ENCODE assay signal across 32 cellular contexts in the genomic region with DNA sequence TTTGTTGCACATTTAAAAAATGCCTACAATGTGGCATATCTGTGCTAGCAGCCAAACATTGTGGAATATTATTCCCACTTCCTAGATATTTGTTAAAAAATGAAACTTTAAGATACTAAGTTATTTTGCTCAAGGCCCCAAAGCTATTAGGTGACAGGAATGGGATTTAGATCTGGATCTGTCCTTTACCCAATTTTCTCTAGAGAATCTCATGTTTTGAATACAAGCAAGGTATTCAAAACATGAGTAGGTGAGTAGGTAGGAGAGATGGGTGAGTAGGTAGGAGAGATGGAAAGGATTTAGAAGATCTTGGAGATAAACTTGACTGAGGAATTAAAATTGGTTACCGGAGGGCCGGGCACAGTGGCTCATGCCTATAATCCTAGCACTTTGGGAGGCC.
DNase-seq lines count a peak whose midpoint lies in the region; ATAC-seq and TF ChIP-seq lines count a peak whose summit lies in the region.
"Had no signal": no experiment of that assay in that cellular context is flagged by ENCODE, and none has a peak within 500 bp of the region (broad histone marks: within the 10 kb centered on the region; RNA-seq: fewer than 3 reads in every experiment).

No MANE protein-coding gene starts in this region.

- H3K79me2 ChIP-seq in GM23338 (replicated peaks; ENCODE audit: insufficient read depth) (no peaks in the 10 kb centered on the region), trophoblast cell (ENCODE audit: control insufficient read depth, insufficient read depth, low read length, poor library complexity) (no peaks in the 10 kb centered on the region)

- H3K27me3 Mint-ChIP-seq in GM23338 (ENCODE audit: insufficient read depth, low read depth, poor library complexity): peaks cover 5% of the 10 kb centered on the region
- H3K27me3 Mint-ChIP-seq: B cell; CD4-positive, alpha-beta memory T cell; CD4-positive, alpha-beta T cell; CD4-positive, CD25-positive, alpha-beta regulatory T cell had no signal

- H4K12ac ChIP-seq in trophoblast cell (ENCODE audit: low read depth, low read length): no peak overlapping the region

- no peaks in the 10 kb centered on the region for H3K9me3 ChIP-seq in trophoblast cell (ENCODE audit: insufficient read depth, low read depth, low read length)
- H3K9me3 ChIP-seq: A549; BE2C; BLaER1; BLaER1 treated with 17β-estradiol and CSF1 and Interleukin-3, amounts not matched to agents 10 nM and 100 nM; Caco-2 had no signal

- H3K4me3 ChIP-seq in GM23338 (no peak overlapping the region), trophoblast cell (ENCODE audit: low read depth, low read length) (no peak overlapping the region)
- H3K4me3 ChIP-seq: A549; BLaER1; BLaER1 treated with 17β-estradiol and CSF1 and Interleukin-3, amounts not matched to agents 10 nM and 100 nM had no signal

- no peak overlapping the region for H3K18ac ChIP-seq in trophoblast cell (ENCODE audit: low read length)

- H3K4ac ChIP-seq in trophoblast cell (ENCODE audit: low read depth, low read length): no peak overlapping the region

- no peak overlapping the region for H2BK120ac ChIP-seq in trophoblast cell (ENCODE audit: insufficient read depth, low read length, poor library complexity)

- H4K91ac ChIP-seq in trophoblast cell (ENCODE audit: low read depth, low read length): no peak overlapping the region

- H3K4me2 ChIP-seq in GM23338 (no peak overlapping the region), trophoblast cell (ENCODE audit: low read length) (no peak overlapping the region)
- H3K4me2 ChIP-seq: A549; BLaER1; BLaER1 treated with 17β-estradiol and CSF1 and Interleukin-3, amounts not matched to agents 10 nM and 100 nM had no signal

- H3K79me1 ChIP-seq in trophoblast cell (ENCODE audit: low read length): no peaks in the 10 kb centered on the region

- H3F3A ChIP-seq in GM23338 (replicated peaks; ENCODE audit: low read depth): no peaks in the 10 kb centered on the region

- intact Hi-C loops in Right ventricle myocardium superior (cut with DNase I): no loop called here

- ATAC-seq in GM23338 (no peak), Right ventricle myocardium superior (ENCODE audit: poor library complexity) (no peak), HG02642 (IDR thresholded peaks at IDR 0.05; ENCODE audit: poor library complexity, unreplicated experiment) (no peak)
- ATAC-seq: A549; CD8-positive, alpha-beta T cell had no signal

- no peak overlapping the region for H3K23ac ChIP-seq in trophoblast cell (ENCODE audit: low read length)

- H3K27me3 ChIP-seq in GM23338 (ENCODE audit: insufficient read depth): no peaks in the 10 kb centered on the region
- no peaks in the 10 kb centered on the region for H3K27me3 ChIP-seq in trophoblast cell (ENCODE audit: insufficient read depth, low read length)
- H3K27me3 ChIP-seq: BE2C; BLaER1; BLaER1 treated with 17β-estradiol and CSF1 and Interleukin-3, amounts not matched to agents 10 nM and 100 nM had no signal

- no peak overlapping the region for H4K8ac ChIP-seq in trophoblast cell (ENCODE audit: low read depth, low read length)

- no peaks in the 10 kb centered on the region for H3K4me1 Mint-ChIP-seq in GM23338
- H3K4me1 Mint-ChIP-seq: CD8-positive, alpha-beta memory T cell had no signal

- POLR2A ChIA-PET in RWPE1 (lab: Yijun Ruan, JAX; ENCODE audit: low non-redundant PET): no interaction called here

- H3K4me1 ChIP-seq in GM23338 (ENCODE audit: insufficient read depth): no peaks in the 10 kb centered on the region
- no peaks in the 10 kb centered on the region for H3K4me1 ChIP-seq in trophoblast cell (ENCODE audit: control insufficient read depth in 1 of 2, insufficient read depth in 2 of 2, low read length in 2 of 2)
- H3K4me1 ChIP-seq: A549, BE2C, BLaER1, Caco-2 had no signal

- H3K9me3 Mint-ChIP-seq in GM23338: no peaks in the 10 kb centered on the region; the same call in 2 of the 3 replicates
- H3K9me3 Mint-ChIP-seq: CD4-positive, alpha-beta memory T cell; CD4-positive, alpha-beta T cell; CD8-positive, alpha-beta memory T cell; CD8-positive, alpha-beta T cell had no signal

- no peak overlapping the region for H2BK5ac ChIP-seq in trophoblast cell (ENCODE audit: low read depth, low read length, poor library complexity)

- no CpG with 5 or more reads among the region's 2 CpGs for WGBS in trophoblast cell (ENCODE audit: extremely low coverage, insufficient coverage, insufficient read length)

- 0 out of 2 replicates have a peak overlapping the region, but pooled peaks have one; percentile 28 for H2AFZ ChIP-seq in GM23338
- no peak overlapping the region for H2AFZ ChIP-seq in trophoblast cell (ENCODE audit: insufficient read depth, low read length, poor library complexity)

- no peak overlapping the region for H3K14ac ChIP-seq in trophoblast cell (ENCODE audit: low read length)

- CTCF ChIA-PET in RWPE1 (lab: Yijun Ruan, JAX): interaction anchor here (0.7 kb wide), 1 partner anchor 1747 kb away, joined by 4 read pairs; no protein-coding TSS in a partner anchor

- no peak overlapping the region for H3K9ac ChIP-seq in trophoblast cell (ENCODE audit: low read length)
- H3K9ac ChIP-seq: BLaER1; BLaER1 treated with 17β-estradiol and CSF1 and Interleukin-3, amounts not matched to agents 10 nM and 100 nM had no signal

- no peak overlapping the region for H2BK12ac ChIP-seq in trophoblast cell (ENCODE audit: low read length)

- no peaks in the 10 kb centered on the region for H3K9me2 ChIP-seq in GM23338 (ENCODE audit: insufficient read depth)

- H2AK5ac ChIP-seq in trophoblast cell (ENCODE audit: low read length): no peak overlapping the region

- H3K36me3 ChIP-seq in GM23338 (ENCODE audit: insufficient read depth): no peaks in the 10 kb centered on the region
- H3K36me3 ChIP-seq in trophoblast cell (ENCODE audit: control insufficient read depth in 1 of 2, insufficient read depth in 2 of 2, low read length in 2 of 2): no peaks in the 10 kb centered on the region
- H3K36me3 ChIP-seq: BE2C; BLaER1; BLaER1 treated with 17β-estradiol and CSF1 and Interleukin-3, amounts not matched to agents 10 nM and 100 nM had no signal

- no peaks in the 10 kb centered on the region for H4K20me1 ChIP-seq in GM23338 (replicated peaks; ENCODE audit: insufficient read depth)
- H4K20me1 ChIP-seq: BLaER1; BLaER1 treated with 17β-estradiol and CSF1 and Interleukin-3, amounts not matched to agents 10 nM and 100 nM had no signal

- DNase-seq in GM23338 (ENCODE audit: low spot score): no peak
- no peak for DNase-seq in RWPE1 (ENCODE audit: low spot score)
- peak; percentile 51 to 93 for DNase-seq in trophoblast cell
- DNase-seq in Right ventricle myocardium superior: no peak
- no peak for DNase-seq in DMS114 treated with DMSO at 0.1 percent for 48 hours (lab: John Stamatoyannopoulos, UW; ENCODE audit: unreplicated experiment)
- DNase-seq: 8988T; ACHN; AML-193; BE2C; C1 segment of cervical spinal cord; Caco-2; Calu3; CD4-positive, alpha-beta memory T cell; CD4-positive, alpha-beta T cell; CD4-positive, CD25-positive, alpha-beta regulatory T cell; CD8-positive, alpha-beta memory T cell; CD8-positive, alpha-beta T cell; COR-L47; DMS 273 treated with DMSO at 0.1 percent for 48 hours; DMS153; DMS53; DMS79; DMS79 treated with DMSO at 0.1 percent for 48 hours; DND-41; EL had no signal

- TF ChIP-seq CTCF in GM23338 (conservative IDR thresholded peaks at IDR 0.05; ENCODE audit: low read depth in 2 of 2) (no peak), RWPE1 (conservative IDR thresholded peaks at IDR 0.05; ENCODE audit: low read depth) (no peak)

- H3K36me3 Mint-ChIP-seq in GM23338 (ENCODE audit: low read depth): no peaks in the 10 kb centered on the region
- H3K36me3 Mint-ChIP-seq: CD4-positive, alpha-beta memory T cell; CD4-positive, CD25-positive, alpha-beta regulatory T cell; CD8-positive, alpha-beta memory T cell; CD8-positive, alpha-beta T cell had no signal

- H3K4me3 Mint-ChIP-seq in GM23338: no peak overlapping the region
- H3K4me3 Mint-ChIP-seq: B cell; CD4-positive, alpha-beta memory T cell; CD4-positive, alpha-beta T cell; CD4-positive, CD25-positive, alpha-beta regulatory T cell; CD8-positive, alpha-beta memory T cell; CD8-positive, alpha-beta T cell had no signal

- H3K27ac Mint-ChIP-seq in GM23338: no peak overlapping the region
- H3K27ac Mint-ChIP-seq: B cell; CD4-positive, alpha-beta T cell; CD4-positive, CD25-positive, alpha-beta regulatory T cell; CD8-positive, alpha-beta memory T cell; CD8-positive, alpha-beta T cell had no signal

- H3K27ac ChIP-seq in GM23338 (ENCODE audit: low read depth) (no peak overlapping the region), RWPE1 (peak overlapping the region; percentile 33; the same call in 1 of the 2 replicates), trophoblast cell (ENCODE audit: low read depth, low read length) (no peak overlapping the region)
- H3K27ac ChIP-seq: 22Rv1; A549; BLaER1; BLaER1 treated with 17β-estradiol and CSF1 and Interleukin-3, amounts not matched to agents 10 nM and 100 nM; C4-2B had no signal

TF ChIP-seq in GM23338, 12 proteins besides CTCF, POLR2A, EP300 and RAD21:
- TF ChIP-seq EZH2phosphoT487 (IDR thresholded peaks at IDR 0.05; ENCODE audit: unreplicated experiment) (no peak), ZNF331 (CRISPR knock-in tag; IDR thresholded peaks at IDR 0.05; ENCODE audit: low read depth) (no peak), CREB1 (CRISPR knock-in tag; IDR thresholded peaks at IDR 0.05; ENCODE audit: low read depth) (no peak), STAT1 (IDR thresholded peaks at IDR 0.05; ENCODE audit: unreplicated experiment) (no peak), ZNF114 (CRISPR knock-in tag; IDR thresholded peaks at IDR 0.05) (no peak)

Comparison
In these comparisons a context has a peak if more than half of its experiments do, and no peak if none do; other contexts are left out.
1. DNase-seq: peak in trophoblast cell (2 of 2); none in GM23338 (single experiment), RWPE1 (single experiment), Right ventricle myocardium superior (single experiment) and DMS114 treated with DMSO at 0.1 percent for 48 hours (single experiment).